20 cellular contexts compared by ENCODE assay signal in genomic region chr20:50725722-50726000, GRCh38. TPM values are rescaled to one million over a fixed set of nuclear protein-coding genes. Genes with fewer than 3 reads are reported as not detected.
DNase-seq lines count a peak whose midpoint lies in the region; ATAC-seq, FAIRE-seq and TF ChIP-seq lines count a peak whose summit lies in the region.
"Had no signal": no experiment of that assay in that cellular context is flagged by ENCODE, and none has a peak within 500 bp of the region (broad histone marks: within the 10 kb centered on the region; RNA-seq: fewer than 3 reads in every experiment).

No MANE protein-coding gene starts in this region.

- peaks cover 2% of the 10 kb centered on the region for H3K27me3 Mint-ChIP-seq in neural progenitor cell (ENCODE audit: insufficient read depth, low read depth)
- H3K27me3 Mint-ChIP-seq in activated naive CD4-positive, alpha-beta T cell treated with anti-CD3 and anti-CD28 coated beads, Interleukin-2, amount 10 ng/mL, durations not matched to agents 7 days and 5 days = no peaks in the 10 kb centered on the region

- ATAC-seq in Right ventricle myocardium superior (ENCODE audit: poor library complexity) = no peak

- H3K4me1 ChIP-seq in cardiac muscle cell (ENCODE audit: low read depth) (peaks cover 41% of the 10 kb centered on the region), neural progenitor cell (peaks cover 25% of the 10 kb centered on the region), tibial nerve (peaks cover 0 to 60% (median 19%) of the 10 kb centered on the region in 4 donors)

- no peaks in the 10 kb centered on the region for H3K9me3 ChIP-seq in cardiac muscle cell (ENCODE audit: low read depth)
- H3K9me3 ChIP-seq in neural progenitor cell (ENCODE audit: low read depth) = no peaks in the 10 kb centered on the region
- no peaks in the 10 kb centered on the region for H3K9me3 ChIP-seq in tibial nerve
- H3K9me3 ChIP-seq: gastroesophageal sphincter had no signal

- H3K9me3 Mint-ChIP-seq in neural progenitor cell = no peaks in the 10 kb centered on the region
- H3K9me3 Mint-ChIP-seq in activated naive CD4-positive, alpha-beta T cell treated with anti-CD3 and anti-CD28 coated beads, Interleukin-2, amount 10 ng/mL, durations not matched to agents 7 days and 5 days = no peaks in the 10 kb centered on the region
- H3K9me3 Mint-ChIP-seq: neural crest cell had no signal

- H3K9ac ChIP-seq in neural progenitor cell = no peak overlapping the region

- peaks cover 33% of the 10 kb centered on the region for H3K4me1 Mint-ChIP-seq in neural progenitor cell
- H3K4me1 Mint-ChIP-seq in activated naive CD4-positive, alpha-beta T cell treated with anti-CD3 and anti-CD28 coated beads, Interleukin-2, amount 10 ng/mL, durations not matched to agents 7 days and 5 days = peaks cover 6% of the 10 kb centered on the region

- peak overlapping the region; percentile 94 for H2AFZ ChIP-seq in neural progenitor cell (replicated peaks)

- peaks cover 43% of the 10 kb centered on the region for H3F3A ChIP-seq in neural progenitor cell (ENCODE audit: low read depth)

- no peaks in the 10 kb centered on the region for H3K79me2 ChIP-seq in neural progenitor cell (ENCODE audit: low read depth)

- in situ Hi-C loops in brain microvascular endothelial cell (cut with HindIII; ENCODE audit: low pct_ligation_motif_present, low sequenced_read_pairs) = no loop called here

- POLR2A ChIA-PET in GM10248 (lab: Yijun Ruan, JAX) = no interaction called here

- no peak for FAIRE-seq in GM12892 (lab: Jason Lieb, UNC)

- no peaks in the 10 kb centered on the region for H4K20me1 ChIP-seq in neural progenitor cell (ENCODE audit: low read depth)

- TF ChIP-seq EP300 in tibial nerve (IDR thresholded peaks at IDR 0.05) = no peak

- 90 to 91% methylated on average over 10 of the region's 10 CpGs for WGBS in tibial nerve, 2 donors

- H3K36me3 ChIP-seq in cardiac muscle cell (no peaks in the 10 kb centered on the region), brain microvascular endothelial cell (replicated peaks) (no peaks in the 10 kb centered on the region), neural progenitor cell (no peaks in the 10 kb centered on the region), tibial nerve (no peaks in the 10 kb centered on the region)
- H3K36me3 ChIP-seq: gastroesophageal sphincter had no signal

- TF ChIP-seq CTCF in cardiac muscle cell (IDR thresholded peaks at IDR 0.05; ENCODE audit: low read depth, low read length) (no peak), brain microvascular endothelial cell (IDR thresholded peaks at IDR 0.05; ENCODE audit: low read depth, low read length, missing control alignments) (no peak), neural progenitor cell (IDR thresholded peaks at IDR 0.05) (no peak), tibial nerve (IDR thresholded peaks at IDR 0.05) (no peak), GM10248 (IDR thresholded peaks at IDR 0.05; ENCODE audit: control extremely low read depth, extremely low read depth, low read depth, missing control alignments) (no peak)

- H3K4me2 ChIP-seq in neural progenitor cell = peak overlapping the region; percentile 56

- CTCF ChIA-PET in GM10248 (lab: Yijun Ruan, JAX) = interaction anchor here (1.2 to 1.4 kb wide), 3 partner anchors 24 to 262 kb away, joined by 3 to 5 read pairs (median 3); no protein-coding TSS in a partner anchor
- CTCF ChIA-PET in activated naive CD4-positive, alpha-beta T cell treated with anti-CD3 and anti-CD28 coated beads, Interleukin-2, amount 10 ng/mL, durations not matched to agents 7 days and 5 days (lab: Charles Lee) = interaction anchor here (0.8 to 2.5 kb wide), 2 partner anchors 24 to 25 kb away, joined by 3 to 10 read pairs; no protein-coding TSS in a partner anchor

- H3K4me3 ChIP-seq in cardiac muscle cell = no peak overlapping the region
- H3K4me3 ChIP-seq in brain microvascular endothelial cell (ENCODE audit: low read depth, low read length) = no peak overlapping the region
- H3K4me3 ChIP-seq in neural progenitor cell = no peak overlapping the region
- no peak overlapping the region for H3K4me3 ChIP-seq in tibial nerve
- H3K4me3 ChIP-seq: gastroesophageal sphincter had no signal

- intact Hi-C loops in Right ventricle myocardium superior (cut with DNase I) = no loop called here

- H3K4me3 Mint-ChIP-seq in neural progenitor cell = no peak overlapping the region
- no peak overlapping the region for H3K4me3 Mint-ChIP-seq in activated naive CD4-positive, alpha-beta T cell treated with anti-CD3 and anti-CD28 coated beads, Interleukin-2, amount 10 ng/mL, durations not matched to agents 7 days and 5 days
- H3K4me3 Mint-ChIP-seq: neural crest cell had no signal

- no peak for DNase-seq in cardiac muscle cell (ENCODE audit: low read depth in 1 of 2, low spot score in 1 of 2)
- no peak for DNase-seq in Right ventricle myocardium superior
- no peak for DNase-seq in brain microvascular endothelial cell
- DNase-seq in neural progenitor cell (ENCODE audit: low spot score) = no peak
- no peak for DNase-seq in tibial nerve (ENCODE audit: low spot score in 2 of 2)
- no peak for DNase-seq in GM12892 (ENCODE audit: insufficient read length)
- no peak for DNase-seq in GM10248 (ENCODE audit: extremely low spot score)
- no peak for DNase-seq in activated naive CD4-positive, alpha-beta T cell treated with anti-CD3 and anti-CD28 coated beads, Interleukin-2, amount 10 ng/mL, durations not matched to agents 7 days and 5 days
- DNase-seq: activated CD4-positive, alpha-beta T cell treated with anti-CD3 and anti-CD28 coated beads, Interleukin-2, amount 50 U/mL, for 4 hours; activated naive CD4-positive, alpha-beta T cell; activated T-cell treated with anti-CD3 and anti-CD28 coated beads for 4 hours; DMS79; HCEC 1CT; midbrain; NCI-H1436; stimulated activated CD4-positive, alpha-beta T cell treated with anti-CD3 and anti-CD28 coated beads, Interleukin-4, amount 100 ng/mL, for 1 hour had no signal

- H3K27me3 ChIP-seq in cardiac muscle cell = no peaks in the 10 kb centered on the region
- no peaks in the 10 kb centered on the region for H3K27me3 ChIP-seq in brain microvascular endothelial cell (replicated peaks)
- no peaks in the 10 kb centered on the region for H3K27me3 ChIP-seq in neural progenitor cell
- H3K27me3 ChIP-seq in tibial nerve = no peaks in the 10 kb centered on the region
- H3K27me3 ChIP-seq: gastroesophageal sphincter had no signal

- H3K27ac Mint-ChIP-seq in neural progenitor cell = no peak overlapping the region
- no peak overlapping the region for H3K27ac Mint-ChIP-seq in activated naive CD4-positive, alpha-beta T cell treated with anti-CD3 and anti-CD28 coated beads, Interleukin-2, amount 10 ng/mL, durations not matched to agents 7 days and 5 days

- no peaks in the 10 kb centered on the region for H3K36me3 Mint-ChIP-seq in neural progenitor cell
- H3K36me3 Mint-ChIP-seq in activated naive CD4-positive, alpha-beta T cell treated with anti-CD3 and anti-CD28 coated beads, Interleukin-2, amount 10 ng/mL, durations not matched to agents 7 days and 5 days = no peaks in the 10 kb centered on the region

- peak overlapping the region; percentile 98 for H3K27ac ChIP-seq in cardiac muscle cell
- H3K27ac ChIP-seq in brain microvascular endothelial cell = peak overlapping the region; percentile 80
- H3K27ac ChIP-seq in neural progenitor cell = peak overlapping the region; percentile 89
- peak overlapping the region; percentile 63 to 93 (median 82) for H3K27ac ChIP-seq in tibial nerve
- H3K27ac ChIP-seq: C4-2B had no signal

- TF ChIP-seq POLR2A in tibial nerve (IDR thresholded peaks at IDR 0.05) = no peak
- TF ChIP-seq POLR2A in GM12892 (IDR thresholded peaks at IDR 0.05; ENCODE audit: low read depth, low read length) = no peak

RNA-seq across cellular contexts. Expression of gene PARD6B, which starts 5.7 kb away (rescaled TPM):
- total RNA-seq in cardiac muscle cell (15.5 and 20.0 TPM in 2 replicates), Right ventricle myocardium superior (4.7 TPM), neural progenitor cell (ENCODE audit: low replicate concordance) (31.0 and 45.7 TPM in 2 replicates), tibial nerve (1 to 10 TPM; 2.4 to 3.8 (median 3.5) TPM)
- polyA plus RNA-seq in cardiac muscle cell = 10.2 and 20.4 TPM in 2 replicates
- polyA plus RNA-seq in GM12892 (2012; ENCODE audit: missing spikeins) = 0.89 TPM

RNA-seq across cellular contexts. Expression of gene RIPOR3, which starts 34.3 kb away (rescaled TPM):
- total RNA-seq in cardiac muscle cell (3.0 and 3.8 TPM in 2 replicates), Right ventricle myocardium superior (8.1 TPM), neural progenitor cell (ENCODE audit: low replicate concordance) (1.2 and 3.7 TPM in 2 replicates), tibial nerve (10 to 100 TPM; 24.5 to 73.0 (median 35.5) TPM)
- polyA plus RNA-seq in cardiac muscle cell = 0.91 and 4.8 TPM in 2 replicates
- polyA plus RNA-seq in GM12892 (2012; ENCODE audit: missing spikeins) = 1.2 TPM
- total RNA-seq: A172 had no signal
